In genomic region chr17:57925361-57925990, GRCh38 we compare ENCODE assay signal across 15 cellular contexts. TPM values are rescaled to one million over a fixed set of nuclear protein-coding genes. Genes with fewer than 3 reads are reported as not detected.
DNase-seq lines count a peak whose midpoint lies in the region; ATAC-seq, FAIRE-seq and TF ChIP-seq lines count a peak whose summit lies in the region.
"Had no signal": no experiment of that assay in that cellular context is flagged by ENCODE, and none has a peak within 500 bp of the region (broad histone marks: within the 10 kb centered on the region; RNA-seq: fewer than 3 reads in every experiment).

No MANE protein-coding gene starts in this region.

- H3K27ac ChIP-seq in dorsolateral prefrontal cortex (peak overlapping the region; percentile 13 to 100 (median 99)), prostate gland (peak overlapping the region; percentile 38 to 76), breast epithelium (no peak overlapping the region)
- H3K27ac ChIP-seq: epithelial cell of prostate had no signal

- H3K4me1 ChIP-seq in prostate gland (replicated peaks), result peaks cover 37% of the 10 kb centered on the region
- H3K4me1 ChIP-seq in breast epithelium, result peaks cover 0 to 12% of the 10 kb centered on the region in 2 donors

- intact Hi-C loops in dorsolateral prefrontal cortex (cut with DNase I), result no loop called here
- intact Hi-C loops in prostate gland (cut with DNase I), result loop anchor here (5.0 kb wide), 1 partner anchor 33 kb away; no protein-coding TSS in a partner anchor
- intact Hi-C loops in breast epithelium (cut with DNase I; ENCODE audit: low total_unique reads), result no loop called here

- FAIRE-seq in frontal cortex (lab: Jason Lieb, UNC), result no peak

- DNase-seq in DMS 273 (lab: John Stamatoyannopoulos, UW; ENCODE audit: unreplicated experiment), result peak; percentile 77
- DNase-seq in NCI-H2171 (lab: John Stamatoyannopoulos, UW), result peak; percentile 96
- DNase-seq in dorsolateral prefrontal cortex, result no peak
- no peak for DNase-seq in prostate gland (ENCODE audit: low spot score)
- no peak for DNase-seq in frontal cortex (ENCODE audit: low spot score in 2 of 2)
- DNase-seq in NAMALWA (ENCODE audit: low spot score), result no peak
- no peak for DNase-seq in breast epithelium (ENCODE audit: low spot score in 2 of 2)
- DNase-seq: activated naive CD4-positive, alpha-beta T cell treated with Interleukin-2 at 50 U/mL for 16 hours; EL; NCI-H1930; RPMI8226; stimulated activated naive B cell treated with anti-CD40 and anti-IgM and Interleukin-4, amounts not matched to agents 10 μg/mL and 1 μg/mL and 100 μg/mL, for 72 hours had no signal

- TF ChIP-seq POLR2A in prostate gland (IDR thresholded peaks at IDR 0.05) (no peak), breast epithelium (IDR thresholded peaks at IDR 0.05) (no peak)

- no peaks in the 10 kb centered on the region for H3K36me3 ChIP-seq in prostate gland
- no peaks in the 10 kb centered on the region for H3K36me3 ChIP-seq in breast epithelium

- H3K9me3 ChIP-seq in prostate gland (no peaks in the 10 kb centered on the region), breast epithelium (no peaks in the 10 kb centered on the region)

- H3K27me3 ChIP-seq in dorsolateral prefrontal cortex, result no peaks in the 10 kb centered on the region
- no peaks in the 10 kb centered on the region for H3K27me3 ChIP-seq in prostate gland (replicated peaks; ENCODE audit: insufficient read depth)
- no peaks in the 10 kb centered on the region for H3K27me3 ChIP-seq in breast epithelium

- TF ChIP-seq CTCF in dorsolateral prefrontal cortex (IDR thresholded peaks at IDR 0.05 in 54 of 56, conservative IDR thresholded peaks at IDR 0.05 in 2 of 56; ENCODE audit: low read depth in 1 of 56, partially characterized antibody in 56 of 56), result no peak
- no peak for TF ChIP-seq CTCF in prostate gland (IDR thresholded peaks at IDR 0.05)
- no peak for TF ChIP-seq CTCF in breast epithelium (IDR thresholded peaks at IDR 0.05)

- H3K4me3 ChIP-seq in dorsolateral prefrontal cortex (no peak overlapping the region), prostate gland (no peak overlapping the region), breast epithelium (no peak overlapping the region)

- 56% methylated on average over 9 of the region's 9 CpGs for WGBS in prostate gland

- ATAC-seq in GM21717 (IDR thresholded peaks at IDR 0.05; ENCODE audit: unreplicated experiment), result no peak
- ATAC-seq: stimulated activated naive B cell treated with anti-CD40 and anti-IgM and Interleukin-4, amounts not matched to agents 10 μg/mL and 1 μg/mL and 100 μg/mL, for 72 hours had no signal

RNA-seq across cellular contexts. Expression of gene CUEDC1, which starts 29.7 kb away (rescaled TPM):
- total RNA-seq in dorsolateral prefrontal cortex (100 to 1,000 TPM in 1 of 120 experiments, 10 to 100 TPM in 119; 17.3 to 105 (median 33.6) TPM), prostate gland (10 to 100 TPM; 33.0 to 44.9 TPM), frontal cortex (6.5 TPM), breast epithelium (10 to 100 TPM; 13.0 to 18.0 (median 14.5) TPM)
- total RNA-seq: B cell had no signal

Comparison
In these comparisons a context has a peak if more than half of its experiments do, and no peak if none do; other contexts are left out.
1. DNase-seq: peak in DMS 273 (single experiment) and NCI-H2171 (single experiment); none in dorsolateral prefrontal cortex (0 of 10), prostate gland (single experiment), frontal cortex (0 of 2), NAMALWA (single experiment) and breast epithelium (0 of 2).
2. H3K27ac ChIP-seq: peak in dorsolateral prefrontal cortex (59 of 59) and prostate gland (2 of 2); none in breast epithelium (0 of 2).